ENCODE assay signal across 8 cellular contexts in genomic region chr12:49322708-49323523, GRCh38. TPM values are rescaled to one million over a fixed set of nuclear protein-coding genes. Genes with fewer than 3 reads are reported as not detected.
A peak's percentile ranks its signal among the peaks of the same experiment; 100 is the strongest.
DNase-seq lines count a peak whose midpoint lies in the region; ATAC-seq, FAIRE-seq and TF ChIP-seq lines count a peak whose summit lies in the region.

Gene TROAP (plus strand): TSS chr12:49323255. CDS start chr12:49323609, 354 bp downstream.

- no peaks in the 10 kb centered on the region for H3K9me3 ChIP-seq in prostate gland

- ATAC-seq in GM18499 (IDR thresholded peaks at IDR 0.05; ENCODE audit: insufficient read depth, unreplicated experiment) (peak; percentile 87), HG02938 (IDR thresholded peaks at IDR 0.05; ENCODE audit: unreplicated experiment) (peak; percentile 96), left ventricle myocardium superior (peak; percentile 100)

- peak within 1 kb of the TSS; percentile 36 to 48 for H3K27ac ChIP-seq in prostate gland

- no peak for FAIRE-seq in urothelium cell line (lab: Jason Lieb, UNC)

- H3K36me3 ChIP-seq in prostate gland, result no peaks in the 10 kb centered on the region

- peaks cover 3% of the 10 kb centered on the region for H3K27me3 Mint-ChIP-seq in T-helper 1 cell treated with Interleukin-12 subunit alpha and Interleukin-12 subunit beta and Interleukin-4 antibody, amounts not matched to agents 30 μg/mL and 1 μg/mL, for 36 hours (ENCODE audit: low read depth)

- WGBS in prostate gland, result under 1% methylated on average over 65 of the region's 65 CpGs

- peaks cover 28% of the 10 kb centered on the region for H3K4me1 Mint-ChIP-seq in T-helper 1 cell treated with Interleukin-12 subunit alpha and Interleukin-12 subunit beta and Interleukin-4 antibody, amounts not matched to agents 30 μg/mL and 1 μg/mL, for 36 hours (ENCODE audit: low read depth)

- H3K4me1 ChIP-seq in prostate gland (replicated peaks), result no peaks in the 10 kb centered on the region

- no peaks in the 10 kb centered on the region for H3K9me3 Mint-ChIP-seq in T-helper 1 cell treated with Interleukin-12 subunit alpha and Interleukin-12 subunit beta and Interleukin-4 antibody, amounts not matched to agents 30 μg/mL and 1 μg/mL, for 36 hours

- peak; percentile 97 for DNase-seq in NCI-H1694 treated with DMSO at 0.1 percent for 48 hours (lab: John Stamatoyannopoulos, UW)
- peak; percentile 99 for DNase-seq in amniotic stem cell (lab: John Stamatoyannopoulos, UW)
- DNase-seq in left ventricle myocardium superior, result peak; percentile 98
- peak; percentile 97 for DNase-seq in prostate gland (ENCODE audit: low spot score)
- peak; percentile 99 for DNase-seq in urothelium cell line (ENCODE audit: low spot score)

- peak within 1 kb of the TSS; percentile 94 for H3K4me3 Mint-ChIP-seq in T-helper 1 cell treated with Interleukin-12 subunit alpha and Interleukin-12 subunit beta and Interleukin-4 antibody, amounts not matched to agents 30 μg/mL and 1 μg/mL, for 36 hours

- peak within 1 kb of the TSS; percentile 87 for H3K27ac Mint-ChIP-seq in T-helper 1 cell treated with Interleukin-12 subunit alpha and Interleukin-12 subunit beta and Interleukin-4 antibody, amounts not matched to agents 30 μg/mL and 1 μg/mL, for 36 hours

- intact Hi-C loops in left ventricle myocardium superior (cut with micrococcal nuclease) (no loop called here), prostate gland (cut with DNase I) (no loop called here)

- TF ChIP-seq POLR2A in prostate gland (IDR thresholded peaks at IDR 0.05), result peak; percentile 51

- peak in 2 of 4 experiments; percentile 6 to 27 for TF ChIP-seq CTCF in prostate gland (IDR thresholded peaks at IDR 0.05)

- peak within 1 kb of the TSS; percentile 44 to 46 for H3K4me3 ChIP-seq in prostate gland

- H3K27me3 ChIP-seq in prostate gland (replicated peaks; ENCODE audit: insufficient read depth), result no peaks in the 10 kb centered on the region

- H3K36me3 Mint-ChIP-seq in T-helper 1 cell treated with Interleukin-12 subunit alpha and Interleukin-12 subunit beta and Interleukin-4 antibody, amounts not matched to agents 30 μg/mL and 1 μg/mL, for 36 hours (ENCODE audit: low read depth), result peaks cover 10% of the 10 kb centered on the region

RNA-seq across cellular contexts. Expression of gene TROAP, which starts in this region (rescaled TPM):
- total RNA-seq in left ventricle myocardium superior (0.37 TPM), prostate gland (1 to 10 TPM in 1 of 2 donors, under 1 TPM in 1; 0.46 to 5.2 TPM)

Comparison
In these comparisons a context has a peak if more than half of its experiments do, and no peak if none do; other contexts are left out.
1. Peak in every context shown above with its lines: DNase-seq, ATAC-seq, H3K4me3 ChIP-seq and H3K27ac ChIP-seq.
2. Peak in DNase-seq and ATAC-seq in left ventricle myocardium superior; RNA of the gene not detected or under 1 TPM.